1 cellular context compared by ENCODE assay signal in genomic region chr11:47208628-47209027, GRCh38.
A peak's percentile ranks its signal among the peaks of the same experiment; 100 is the strongest.
TF ChIP-seq lines count a peak whose summit lies in the region.

No MANE protein-coding gene starts in this region.

TF ChIP-seq in HepG2, 621 proteins besides CTCF, POLR2A, EP300 and RAD21:
- peak; percentile 71; the same call in 1 of the 2 replicates for TF ChIP-seq CEBPB (IDR thresholded peaks at IDR 0.05; ENCODE audit: borderline replicate concordance, low read depth, low read length)
- no peak for TF ChIP-seq MBNL3 (CRISPR knock-in tag; conservative IDR thresholded peaks at IDR 0.05)
- no peak for TF ChIP-seq ADNP (CRISPR knock-in tag; IDR thresholded peaks at IDR 0.05)
- TF ChIP-seq MAFK (conservative IDR thresholded peaks at IDR 0.05 in 1 of 2, IDR thresholded peaks at IDR 0.05 in 1 of 2; ENCODE audit: low read length in 2 of 2), result no peak
- no peak for TF ChIP-seq ZNF232 (CRISPR knock-in tag; IDR thresholded peaks at IDR 0.05; ENCODE audit: borderline replicate concordance)
- no peak for TF ChIP-seq MXD3 (CRISPR knock-in tag; IDR thresholded peaks at IDR 0.05)
- no peak for TF ChIP-seq RFXANK (CRISPR knock-in tag; IDR thresholded peaks at IDR 0.05)
- TF ChIP-seq EZH2 (conservative IDR thresholded peaks at IDR 0.05; ENCODE audit: low read depth, low read length), result no peak
- no peak for TF ChIP-seq ZNF10 (CRISPR knock-in tag; IDR thresholded peaks at IDR 0.05; ENCODE audit: borderline replicate concordance, low read depth)
- TF ChIP-seq HNF4G (IDR thresholded peaks at IDR 0.05; ENCODE audit: borderline replicate concordance, low read depth, low read length), result no peak
- TF ChIP-seq HNF4G (CRISPR knock-in tag; IDR thresholded peaks at IDR 0.05; ENCODE audit: borderline replicate concordance, low read depth), result no peak
- no peak for TF ChIP-seq CREBL2 (CRISPR knock-in tag; IDR thresholded peaks at IDR 0.05; ENCODE audit: borderline replicate concordance)
- TF ChIP-seq SOX13 (IDR thresholded peaks at IDR 0.05), result no peak
- TF ChIP-seq SOX13 (CRISPR knock-in tag; conservative IDR thresholded peaks at IDR 0.05 in 1 of 2, IDR thresholded peaks at IDR 0.05 in 1 of 2), result no peak
- no peak for TF ChIP-seq ARNT2 (CRISPR knock-in tag; IDR thresholded peaks at IDR 0.05; ENCODE audit: low read depth)
- TF ChIP-seq ZNF709 (CRISPR knock-in tag; IDR thresholded peaks at IDR 0.05), result no peak
- TF ChIP-seq ZNF891 (CRISPR knock-in tag; IDR thresholded peaks at IDR 0.05), result no peak
- no peak for TF ChIP-seq RAD51 (IDR thresholded peaks at IDR 0.05; ENCODE audit: borderline replicate concordance)
- TF ChIP-seq ELF4 (CRISPR knock-in tag; IDR thresholded peaks at IDR 0.05; ENCODE audit: borderline replicate concordance), result no peak
- TF ChIP-seq HOXD1 (CRISPR knock-in tag; IDR thresholded peaks at IDR 0.05), result no peak
- TF ChIP-seq ZBTB7A (CRISPR knock-in tag; IDR thresholded peaks at IDR 0.05), result no peak
- no peak for TF ChIP-seq GABPA (IDR thresholded peaks at IDR 0.05; ENCODE audit: low read depth, low read length)
- TF ChIP-seq GABPA (CRISPR knock-in tag; IDR thresholded peaks at IDR 0.05; ENCODE audit: low read depth), result no peak
- TF ChIP-seq HMGA1 (CRISPR knock-in tag; conservative IDR thresholded peaks at IDR 0.05), result no peak
- 0 out of 2 replicates have a peak, but pooled peaks have one; percentile 22 for TF ChIP-seq ZBTB14 (CRISPR knock-in tag; IDR thresholded peaks at IDR 0.05)
- no peak for TF ChIP-seq ZNF782 (CRISPR knock-in tag; IDR thresholded peaks at IDR 0.05; ENCODE audit: borderline replicate concordance)
- TF ChIP-seq TFE3 (CRISPR knock-in tag; IDR thresholded peaks at IDR 0.05), result no peak
- no peak for TF ChIP-seq TRIM24 (CRISPR knock-in tag; IDR thresholded peaks at IDR 0.05)
- no peak for TF ChIP-seq JUN (CRISPR knock-in tag; IDR thresholded peaks at IDR 0.05)
- TF ChIP-seq RARA (CRISPR knock-in tag; IDR thresholded peaks at IDR 0.05), result no peak
- TF ChIP-seq SOX6 (IDR thresholded peaks at IDR 0.05), result no peak
- TF ChIP-seq SOX6 (CRISPR knock-in tag; IDR thresholded peaks at IDR 0.05), result 0 out of 2 replicates have a peak, but pooled peaks have one; percentile 10
- peak; percentile 14; the same call in 1 of the 2 replicates for TF ChIP-seq ARID5B (CRISPR knock-in tag; IDR thresholded peaks at IDR 0.05)
- no peak for TF ChIP-seq TFDP1 (CRISPR knock-in tag; IDR thresholded peaks at IDR 0.05; ENCODE audit: borderline replicate concordance)
- TF ChIP-seq SRY (CRISPR knock-in tag; IDR thresholded peaks at IDR 0.05), result no peak
TF ChIP-seq in HepG2: peak in this region for 4.
